11 cellular contexts compared by ENCODE assay signal in genomic region chr18:61333271-61333745, GRCh38. TPM values are rescaled to one million over a fixed set of nuclear protein-coding genes. Genes with fewer than 3 reads are reported as not detected.
DNase-seq lines count a peak whose midpoint lies in the region; ATAC-seq and TF ChIP-seq lines count a peak whose summit lies in the region.
"Had no signal": no experiment of that assay in that cellular context is flagged by ENCODE, and none has a peak within 500 bp of the region (broad histone marks: within the 10 kb centered on the region; RNA-seq: fewer than 3 reads in every experiment).

CDH20 (plus strand) TSS chr18:61333430.

- no peaks in the 10 kb centered on the region for H3K36me3 ChIP-seq in kidney epithelial cell (ENCODE audit: control insufficient read depth, insufficient read depth, low read length)
- no peaks in the 10 kb centered on the region for H3K36me3 ChIP-seq in subcutaneous abdominal adipose tissue (ENCODE audit: control insufficient read depth in 5 of 5, insufficient read depth in 5 of 5, low read length in 5 of 5)
- H3K36me3 ChIP-seq: neutrophil had no signal

- H3K27me3 ChIP-seq in kidney epithelial cell (ENCODE audit: control insufficient read depth, insufficient read depth, low read length) = peaks cover 23% of the 10 kb centered on the region
- peaks cover 0 to 11% (median 3%) of the 10 kb centered on the region in 5 donors for H3K27me3 ChIP-seq in subcutaneous abdominal adipose tissue (ENCODE audit: control insufficient read depth in 5 of 5, insufficient read depth in 4 of 5, low read length in 5 of 5)

- H3K9me3 ChIP-seq in subcutaneous abdominal adipose tissue (ENCODE audit: control insufficient read depth in 5 of 5, low read length in 5 of 5) = no peaks in the 10 kb centered on the region
- H3K9me3 ChIP-seq: neutrophil had no signal

- H3K4me3 ChIP-seq in coronary artery = peak within 1 kb of the TSS; percentile 64
- H3K4me3 ChIP-seq in kidney epithelial cell (ENCODE audit: low read depth, low read length) = peak within 1 kb of the TSS; percentile 48
- peak within 1 kb of the TSS; percentile 51 to 87 (median 69) for H3K4me3 ChIP-seq in subcutaneous abdominal adipose tissue (ENCODE audit: low read depth in 1 of 5, low read length in 5 of 5)

- ATAC-seq in GM21381 (IDR thresholded peaks at IDR 0.05; ENCODE audit: unreplicated experiment) = no peak

- DNase-seq in NCI-H146 (lab: John Stamatoyannopoulos, UW) (peak; percentile 81), coronary artery (ENCODE audit: low spot score) (no peak), kidney epithelial cell (ENCODE audit: low read depth) (no peak), NCI-H526 (lab: John Stamatoyannopoulos, UW) (no peak), GM19240 (ENCODE audit: insufficient read length, low spot score) (no peak)
- no peak for DNase-seq in stimulated activated CD4-positive, alpha-beta T cell treated with anti-CD3 and anti-CD28 coated beads, Interleukin-1b, Interleukin-23, amount 100 ng/mL, for 48 hours
- DNase-seq: activated B cell treated with CpG ODN at 0.5 μM for 24 hours had no signal

- TF ChIP-seq CTCF in coronary artery (IDR thresholded peaks at IDR 0.05) (no peak), kidney epithelial cell (IDR thresholded peaks at IDR 0.05; ENCODE audit: insufficient read depth, low read length, poor library complexity, severe bottlenecking) (no peak)

- peak within 1 kb of the TSS in 2 of 5 donors; percentile 7 to 34 for H3K9ac ChIP-seq in subcutaneous abdominal adipose tissue (ENCODE audit: low read length in 5 of 5)

- H3K4me1 ChIP-seq in subcutaneous abdominal adipose tissue (ENCODE audit: control insufficient read depth in 5 of 5, insufficient read depth in 5 of 5, low read length in 5 of 5) = peaks cover 0 to 42% (median 32%) of the 10 kb centered on the region in 5 donors

- H3K27ac ChIP-seq in coronary artery (no peak within 1 kb of the TSS), subcutaneous abdominal adipose tissue (ENCODE audit: low read depth, low read length) (no peak within 1 kb of the TSS)
- H3K27ac ChIP-seq: neutrophil had no signal

RNA-seq across cellular contexts. Expression of gene CDH20, which starts in this region (rescaled TPM):
- total RNA-seq in kidney epithelial cell = not detected in 2 replicates
- total RNA-seq: HT-29 had no signal
